In the genomic region with DNA sequence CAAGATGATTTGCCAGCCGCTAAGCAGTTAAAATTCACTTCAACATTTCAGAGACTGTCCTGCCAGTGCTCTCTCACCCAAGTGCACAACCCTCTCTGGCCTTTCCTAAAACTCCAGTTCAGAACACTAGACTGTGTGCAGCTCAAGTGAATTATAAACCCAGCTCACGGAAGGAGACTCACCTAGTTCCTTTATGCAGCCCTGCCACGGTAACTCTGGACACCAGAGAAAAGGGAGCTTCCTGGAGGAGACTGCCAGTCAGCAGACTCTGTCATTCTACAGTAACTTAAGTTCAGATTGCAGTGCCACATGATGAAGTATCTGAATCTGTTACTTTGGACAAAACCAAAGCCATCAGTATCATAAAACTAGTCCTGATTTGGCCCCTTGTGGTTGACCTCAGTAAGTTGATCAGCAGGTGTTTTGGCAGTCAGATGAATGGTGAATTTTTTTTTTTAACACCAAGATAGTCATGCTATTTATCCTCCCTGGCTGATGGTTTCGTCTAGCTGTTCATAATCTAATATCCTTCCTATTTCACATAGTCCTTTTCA, we compare ENCODE assay signal across 10 cellular contexts. TPM values are rescaled to one million over a fixed set of nuclear protein-coding genes. Genes with fewer than 3 reads are reported as not detected.
DNase-seq lines count a peak whose midpoint lies in the region; ATAC-seq, FAIRE-seq and TF ChIP-seq lines count a peak whose summit lies in the region.
"Had no signal": no experiment of that assay in that cellular context is flagged by ENCODE, and none has a peak within 500 bp of the region (broad histone marks: within the 10 kb centered on the region; RNA-seq: fewer than 3 reads in every experiment).

No MANE protein-coding gene starts in this region.

- no peak for DNase-seq in DND-41
- DNase-seq in Karpas-422: no peak
- no peak for DNase-seq in epithelial cell of proximal tubule (ENCODE audit: low read depth)
- DNase-seq in D721Med (ENCODE audit: insufficient read length, low spot score): no peak
- no peak for DNase-seq in DMS 273 treated with DMSO at 0.1 percent for 48 hours (lab: John Stamatoyannopoulos, UW)
- no peak for DNase-seq in NCI-H2171 treated with DMSO at 0.1 percent for 48 hours (lab: John Stamatoyannopoulos, UW)
- no peak for DNase-seq in SW480 (ENCODE audit: low spot score)
- DNase-seq: activated B cell treated with CpG ODN at 0.5 μM for 24 hours, DMS153 had no signal

- H3K4me2 ChIP-seq in DND-41 (ENCODE audit: insufficient read depth, low read length) (peak overlapping the region; percentile 82; the same call in 1 of the 2 replicates), Karpas-422 (ENCODE audit: low read depth, low read length, poor library complexity, severe bottlenecking) (peak overlapping the region; percentile 67)

- peaks cover 58% of the 10 kb centered on the region for H3K36me3 ChIP-seq in DND-41 (ENCODE audit: insufficient read depth, low read length)
- peaks cover 38% of the 10 kb centered on the region; the same call in 1 of the 2 replicates for H3K36me3 ChIP-seq in Karpas-422 (ENCODE audit: insufficient read depth, low read length)

- no peak for ATAC-seq in DND-41 (ENCODE audit: insufficient read depth, low read depth)
- ATAC-seq in GM21367 (IDR thresholded peaks at IDR 0.05; ENCODE audit: unreplicated experiment): peak; percentile 17

- H3K4me1 ChIP-seq in DND-41 (ENCODE audit: insufficient read depth, low read length) (peaks cover 38% of the 10 kb centered on the region), Karpas-422 (ENCODE audit: low read length) (peaks cover 42% of the 10 kb centered on the region)

- no peaks in the 10 kb centered on the region for H3K9me3 ChIP-seq in DND-41 (ENCODE audit: insufficient read depth, low read length, severe bottlenecking)
- H3K9me3 ChIP-seq in Karpas-422 (ENCODE audit: low read length): no peaks in the 10 kb centered on the region

- H3K79me2 ChIP-seq in DND-41 (ENCODE audit: insufficient read depth, low read length): peaks cover 97% of the 10 kb centered on the region
- H3K79me2 ChIP-seq in Karpas-422 (ENCODE audit: low read length): peaks cover 99% of the 10 kb centered on the region

- H3K27ac ChIP-seq in DND-41 (ENCODE audit: low read length): no peak overlapping the region
- no peak overlapping the region for H3K27ac ChIP-seq in Karpas-422 (ENCODE audit: low read length)

- no peaks in the 10 kb centered on the region for H3K9me2 ChIP-seq in Karpas-422 (replicated peaks; ENCODE audit: insufficient read depth, low read length)

- TF ChIP-seq CTCF in DND-41 (IDR thresholded peaks at IDR 0.05; ENCODE audit: borderline replicate concordance, extremely low read depth, low read length, poor library complexity, severe bottlenecking): no peak
- peak; percentile 10 for TF ChIP-seq CTCF in epithelial cell of proximal tubule (conservative IDR thresholded peaks at IDR 0.05; ENCODE audit: low read depth, low read length)
- no peak for TF ChIP-seq CTCF in D721Med (IDR thresholded peaks at IDR 0.05; ENCODE audit: insufficient read depth, missing control alignments)

- H2AFZ ChIP-seq in DND-41 (ENCODE audit: low read depth, low read length): no peak overlapping the region
- no peak overlapping the region for H2AFZ ChIP-seq in Karpas-422 (ENCODE audit: low read length)

- H3K4me3 ChIP-seq in DND-41 (ENCODE audit: low read depth in 1 of 2, low read length in 2 of 2): no peak overlapping the region
- H3K4me3 ChIP-seq in Karpas-422 (ENCODE audit: low read length): no peak overlapping the region
- peak overlapping the region; percentile 87 for H3K4me3 ChIP-seq in epithelial cell of proximal tubule (ENCODE audit: low read depth, low read length)

- H4K20me1 ChIP-seq in DND-41 (ENCODE audit: insufficient read depth, low read length) (peaks cover 50% of the 10 kb centered on the region), Karpas-422 (ENCODE audit: insufficient read depth, low read depth, low read length) (peaks cover 25% of the 10 kb centered on the region)

- H3K27me3 ChIP-seq in DND-41 (ENCODE audit: insufficient read depth, low read length, poor library complexity) (no peaks in the 10 kb centered on the region), Karpas-422 (ENCODE audit: low read length) (no peaks in the 10 kb centered on the region)

- H3K9ac ChIP-seq in DND-41 (ENCODE audit: low read depth, low read length) (0 out of 2 replicates have a peak overlapping the region, but pooled peaks have one; percentile 86), Karpas-422 (ENCODE audit: low read length) (no peak overlapping the region)

- no peak for FAIRE-seq in D721Med (lab: Jason Lieb, UNC)

RNA-seq across cellular contexts. Expression of a gene that starts 2.7 kb away (rescaled TPM):
- total RNA-seq in Karpas-422 (2014; rRNA removed; shearing (Covaris generic); ENCODE audit: low replicate concordance): 41.4 and 44.2 TPM in 2 replicates
- 20.0 and 39.9 TPM in 2 replicates for total RNA-seq in epithelial cell of proximal tubule

RNA-seq across cellular contexts. Expression of a gene that starts 2.8 kb away (rescaled TPM):
- 11.8 and 25.3 TPM in 2 replicates for total RNA-seq in Karpas-422 (2014; rRNA removed; shearing (Covaris generic); ENCODE audit: low replicate concordance)
- total RNA-seq in epithelial cell of proximal tubule: 8.4 and 17.9 TPM in 2 replicates

RNA-seq across cellular contexts. Expression of a gene that starts 20.7 kb away (rescaled TPM):
- total RNA-seq in Karpas-422 (2014; rRNA removed; shearing (Covaris generic); ENCODE audit: low replicate concordance): not detected in 2 replicates
- total RNA-seq in epithelial cell of proximal tubule: 1.2 TPM in 1 of 2 replicates, not detected in the other
- total RNA-seq: activated B cell treated with CpG ODN at 0.5 μM for 24 hours had no signal
